Comparison of ENCODE assay signal across 1 cellular context in genomic region chr11:75204012-75204674, GRCh38.
A peak's percentile ranks its signal among the peaks of the same experiment; 100 is the strongest.
TF ChIP-seq lines count a peak whose summit lies in the region.

No MANE protein-coding gene starts in this region.

TF ChIP-seq in HepG2, 621 proteins besides CTCF, POLR2A, EP300 and RAD21 (continued from another document and continues in another):
- TF ChIP-seq AKNA (CRISPR knock-in tag; IDR thresholded peaks at IDR 0.05; ENCODE audit: borderline replicate concordance): no peak
- no peak; the same call in 1 of the 2 replicates for TF ChIP-seq SNAPC2 (CRISPR knock-in tag; IDR thresholded peaks at IDR 0.05)
- TF ChIP-seq ZNF121 (CRISPR knock-in tag; IDR thresholded peaks at IDR 0.05): no peak
- TF ChIP-seq, protein P1, sequence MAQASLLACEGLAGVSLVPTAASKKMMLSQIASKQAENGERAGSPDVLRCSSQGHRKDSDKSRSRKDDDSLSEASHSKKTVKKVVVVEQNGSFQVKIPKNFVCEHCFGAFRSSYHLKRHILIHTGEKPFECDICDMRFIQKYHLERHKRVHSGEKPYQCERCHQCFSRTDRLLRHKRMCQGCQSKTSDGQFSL (CRISPR knock-in tag; IDR thresholded peaks at IDR 0.05): no peak
- no peak for TF ChIP-seq NCOA5 (CRISPR knock-in tag; IDR thresholded peaks at IDR 0.05)
- TF ChIP-seq CBX5 (CRISPR knock-in tag; IDR thresholded peaks at IDR 0.05; ENCODE audit: borderline replicate concordance): no peak; the same call in 1 of the 2 replicates
- no peak for TF ChIP-seq ZNF232 (CRISPR knock-in tag; IDR thresholded peaks at IDR 0.05; ENCODE audit: borderline replicate concordance)
- no peak for TF ChIP-seq ZNF407 (CRISPR knock-in tag; IDR thresholded peaks at IDR 0.05; ENCODE audit: not compliant biosample characterization)
- no peak for TF ChIP-seq ZNF30 (CRISPR knock-in tag; IDR thresholded peaks at IDR 0.05)
- TF ChIP-seq ZNF792 (CRISPR knock-in tag; IDR thresholded peaks at IDR 0.05): no peak
- TF ChIP-seq TP53 (CRISPR knock-in tag; conservative IDR thresholded peaks at IDR 0.05): no peak
- TF ChIP-seq ZSCAN20 (CRISPR knock-in tag; IDR thresholded peaks at IDR 0.05; ENCODE audit: borderline replicate concordance): no peak
- TF ChIP-seq SOX5 (CRISPR knock-in tag; IDR thresholded peaks at IDR 0.05; ENCODE audit: borderline replicate concordance): no peak
- TF ChIP-seq DNMT1 (CRISPR knock-in tag; IDR thresholded peaks at IDR 0.05): no peak
- peak; percentile 19; the same call in 1 of the 2 replicates for TF ChIP-seq SOX13 (IDR thresholded peaks at IDR 0.05)
- TF ChIP-seq SOX13 (CRISPR knock-in tag; conservative IDR thresholded peaks at IDR 0.05 in 1 of 2, IDR thresholded peaks at IDR 0.05 in 1 of 2): peak in 1 of 2 experiments; percentile 78; a peak in 2 of 4 replicates
- no peak for TF ChIP-seq RFX5 (IDR thresholded peaks at IDR 0.05; ENCODE audit: low read depth, low read length)
- TF ChIP-seq HMGXB3 (CRISPR knock-in tag; IDR thresholded peaks at IDR 0.05; ENCODE audit: borderline replicate concordance): no peak
- no peak for TF ChIP-seq ZNF441 (CRISPR knock-in tag; IDR thresholded peaks at IDR 0.05; ENCODE audit: borderline replicate concordance)
- TF ChIP-seq ZFP36L2 (CRISPR knock-in tag; IDR thresholded peaks at IDR 0.05): no peak
- no peak for TF ChIP-seq HNRNPL (IDR thresholded peaks at IDR 0.05; ENCODE audit: low read depth, low read length)
- TF ChIP-seq ZNF337 (CRISPR knock-in tag; IDR thresholded peaks at IDR 0.05; ENCODE audit: borderline replicate concordance, low read depth): no peak
- TF ChIP-seq ZNF263 (CRISPR knock-in tag; IDR thresholded peaks at IDR 0.05): peak; percentile 96
- TF ChIP-seq ZNF12 (CRISPR knock-in tag; IDR thresholded peaks at IDR 0.05): no peak
- TF ChIP-seq HMG20A (CRISPR knock-in tag; IDR thresholded peaks at IDR 0.05; ENCODE audit: borderline replicate concordance): no peak; the same call in 1 of the 2 replicates
- TF ChIP-seq RBM39 (IDR thresholded peaks at IDR 0.05; ENCODE audit: low read depth, low read length, poor library complexity, severe bottlenecking): no peak
- TF ChIP-seq CHCHD3 (CRISPR knock-in tag; IDR thresholded peaks at IDR 0.05): no peak
- TF ChIP-seq GATAD2A (CRISPR knock-in tag; IDR thresholded peaks at IDR 0.05): peak; percentile 90
- TF ChIP-seq CHD4 (IDR thresholded peaks at IDR 0.05; ENCODE audit: borderline replicate concordance, low read length): no peak
- TF ChIP-seq NCOA1 (CRISPR knock-in tag; IDR thresholded peaks at IDR 0.05): peak; percentile 87; the same call in 1 of the 2 replicates
- TF ChIP-seq REL (CRISPR knock-in tag; conservative IDR thresholded peaks at IDR 0.05): no peak
- no peak for TF ChIP-seq SOX6 (IDR thresholded peaks at IDR 0.05)
- peak; percentile 93 for TF ChIP-seq SOX6 (CRISPR knock-in tag; IDR thresholded peaks at IDR 0.05)
- no peak for TF ChIP-seq ZKSCAN5 (CRISPR knock-in tag; IDR thresholded peaks at IDR 0.05)
- TF ChIP-seq MTERF4 (CRISPR knock-in tag; IDR thresholded peaks at IDR 0.05): no peak
- TF ChIP-seq GFI1 (CRISPR knock-in tag; IDR thresholded peaks at IDR 0.05; ENCODE audit: borderline replicate concordance): peak; percentile 89
- TF ChIP-seq MED1 (CRISPR knock-in tag; IDR thresholded peaks at IDR 0.05): peak; percentile 62; the same call in 1 of the 2 replicates
- TF ChIP-seq YEATS4 (CRISPR knock-in tag; IDR thresholded peaks at IDR 0.05; ENCODE audit: borderline replicate concordance): no peak; the same call in 1 of the 2 replicates
- no peak for TF ChIP-seq ZNF549 (CRISPR knock-in tag; IDR thresholded peaks at IDR 0.05)
- TF ChIP-seq PTBP1 (IDR thresholded peaks at IDR 0.05; ENCODE audit: low read depth, low read length, poor library complexity, severe bottlenecking): no peak
- TF ChIP-seq U2AF2 (IDR thresholded peaks at IDR 0.05; ENCODE audit: low read depth, low read length): no peak
- TF ChIP-seq MYC (CRISPR knock-in tag; IDR thresholded peaks at IDR 0.05; ENCODE audit: borderline replicate concordance): no peak
- TF ChIP-seq IKZF5 (CRISPR knock-in tag; IDR thresholded peaks at IDR 0.05): peak; percentile 58
